ENCODE assay signal across 25 cellular contexts in the genomic region with DNA sequence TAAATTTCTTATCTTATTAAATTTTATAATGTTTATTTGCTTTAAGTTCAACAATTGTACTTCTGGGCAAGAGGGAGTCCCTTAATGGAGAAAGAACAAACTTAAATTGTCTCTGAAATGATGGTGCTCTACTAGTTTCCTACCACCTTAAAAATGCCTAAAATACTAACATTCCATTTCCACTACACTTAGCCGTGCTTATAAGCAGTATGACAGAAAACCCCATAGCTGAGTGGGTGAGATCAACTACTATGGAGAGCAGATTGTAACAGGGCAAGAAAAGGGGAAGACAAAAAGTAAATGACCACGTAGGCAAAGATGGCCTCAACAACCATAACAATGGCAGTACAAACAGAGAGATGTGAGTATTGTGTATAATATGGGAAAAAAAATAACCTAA.
"Had no signal": no experiment of that assay in that cellular context is flagged by ENCODE, and none has a peak within 500 bp of the region (broad histone marks: within the 10 kb centered on the region; RNA-seq: fewer than 3 reads in every experiment).

No MANE protein-coding gene starts in this region.

- DNase-seq: activated B cell treated with CpG ODN at 0.5 μM for 24 hours; activated CD4-positive, alpha-beta T cell treated with anti-CD3 and anti-CD28 coated beads for 36 hours; activated CD8-positive, alpha-beta memory T cell treated with anti-CD3 and anti-CD28 coated beads, Interleukin-2, amount 10 ng/mL, durations not matched to agents 7 days and 5 days; activated CD8-positive, alpha-beta T cell treated with anti-CD3 and anti-CD28 coated beads, Interleukin-2, amount 10 ng/mL, durations not matched to agents 7 days and 5 days; activated T-cell treated with anti-CD3 and anti-CD28 coated beads, Interleukin-2, amount 50 U/mL, for 48 hours; adrenal gland; aorta; brain microvascular endothelial cell; foreskin keratinocyte; heart left ventricle; hypothalamus; immature natural killer cell; kidney; left colon; natural killer cell; stimulated activated CD4-positive, alpha-beta T cell treated with anti-CD3 and anti-CD28 coated beads, Interleukin-15, amount 100 ng/mL, for 24 hours; stimulated activated CD4-positive, alpha-beta T cell treated with anti-CD3 and anti-CD28 coated beads, Interleukin-2, amount 100 ng/mL, for 24 hours; stimulated activated naive CD4-positive, alpha-beta T cell treated with Interleukin-2 at 50 U/mL for 16 hours; T-helper 17 cell; T1000; testis; transverse colon had no signal

- H3K27ac ChIP-seq: adrenal gland, brain microvascular endothelial cell, esophagus muscularis mucosa, foreskin keratinocyte, heart left ventricle, neural progenitor cell, right atrium auricular region, testis, transverse colon had no signal

- H3K36me3 ChIP-seq: adrenal gland, brain microvascular endothelial cell had no signal

- H3K4me3 ChIP-seq: adrenal gland, esophagus muscularis mucosa, heart left ventricle, neural progenitor cell, right atrium auricular region, testis, transverse colon had no signal

- H2AFZ ChIP-seq: neural progenitor cell had no signal

- H3K4me2 ChIP-seq: neural progenitor cell had no signal

- H3K4me1 ChIP-seq: foreskin keratinocyte, neural progenitor cell, right atrium auricular region, testis, transverse colon had no signal

- FAIRE-seq: kidney had no signal

- H3K9ac ChIP-seq: neural progenitor cell had no signal

- H3K9me3 ChIP-seq: esophagus muscularis mucosa, heart left ventricle, right atrium auricular region, testis, transverse colon had no signal

- H3K27me3 ChIP-seq: adrenal gland, brain microvascular endothelial cell, esophagus muscularis mucosa, foreskin keratinocyte, heart left ventricle, neural progenitor cell, right atrium auricular region, testis, transverse colon had no signal
